In the genomic region with DNA sequence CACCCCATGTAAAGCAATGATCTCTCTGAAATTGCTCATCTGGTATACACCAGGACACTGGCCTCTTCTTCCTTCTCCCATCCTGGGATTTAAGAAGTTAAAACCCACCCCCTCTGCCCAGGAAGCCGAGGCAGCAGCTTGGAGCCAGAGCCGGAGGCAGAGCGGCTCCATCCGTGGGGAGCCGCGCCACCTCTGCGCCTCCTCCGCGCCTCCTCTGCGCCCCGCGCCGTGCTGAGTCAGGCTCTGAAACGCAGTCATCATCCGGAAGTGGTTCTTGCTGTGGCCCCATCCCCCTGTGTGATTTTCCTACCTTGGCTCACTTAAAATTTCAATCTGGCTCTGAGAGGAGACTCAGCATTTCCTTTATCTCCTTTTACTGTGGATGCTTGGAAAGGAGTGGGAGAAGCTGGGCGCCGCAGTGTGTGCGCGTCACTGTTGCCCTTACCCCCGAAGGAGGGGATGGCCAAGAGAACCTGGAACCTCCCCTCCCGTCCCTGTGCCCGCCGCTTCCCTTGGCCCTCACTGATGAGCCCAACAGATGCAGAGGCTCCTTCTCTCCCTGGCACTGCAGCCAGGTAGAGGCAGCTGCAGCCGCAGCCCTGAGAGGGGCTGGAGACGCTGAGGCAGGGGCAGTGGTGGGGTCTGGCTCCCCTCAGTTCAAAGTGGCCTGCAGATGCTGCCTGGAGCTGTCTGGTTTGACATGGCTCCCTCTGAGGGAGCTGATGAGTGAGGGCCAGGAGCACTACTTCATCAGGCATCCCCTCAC, we compare ENCODE assay signal across 1 cellular context.
TF ChIP-seq lines count a peak whose summit lies in the region.

No MANE protein-coding gene starts in this region.

TF ChIP-seq in K562, 482 proteins besides CTCF, POLR2A, EP300 and RAD21 (continued from another document and continues in another):
- TF ChIP-seq, protein P1, sequence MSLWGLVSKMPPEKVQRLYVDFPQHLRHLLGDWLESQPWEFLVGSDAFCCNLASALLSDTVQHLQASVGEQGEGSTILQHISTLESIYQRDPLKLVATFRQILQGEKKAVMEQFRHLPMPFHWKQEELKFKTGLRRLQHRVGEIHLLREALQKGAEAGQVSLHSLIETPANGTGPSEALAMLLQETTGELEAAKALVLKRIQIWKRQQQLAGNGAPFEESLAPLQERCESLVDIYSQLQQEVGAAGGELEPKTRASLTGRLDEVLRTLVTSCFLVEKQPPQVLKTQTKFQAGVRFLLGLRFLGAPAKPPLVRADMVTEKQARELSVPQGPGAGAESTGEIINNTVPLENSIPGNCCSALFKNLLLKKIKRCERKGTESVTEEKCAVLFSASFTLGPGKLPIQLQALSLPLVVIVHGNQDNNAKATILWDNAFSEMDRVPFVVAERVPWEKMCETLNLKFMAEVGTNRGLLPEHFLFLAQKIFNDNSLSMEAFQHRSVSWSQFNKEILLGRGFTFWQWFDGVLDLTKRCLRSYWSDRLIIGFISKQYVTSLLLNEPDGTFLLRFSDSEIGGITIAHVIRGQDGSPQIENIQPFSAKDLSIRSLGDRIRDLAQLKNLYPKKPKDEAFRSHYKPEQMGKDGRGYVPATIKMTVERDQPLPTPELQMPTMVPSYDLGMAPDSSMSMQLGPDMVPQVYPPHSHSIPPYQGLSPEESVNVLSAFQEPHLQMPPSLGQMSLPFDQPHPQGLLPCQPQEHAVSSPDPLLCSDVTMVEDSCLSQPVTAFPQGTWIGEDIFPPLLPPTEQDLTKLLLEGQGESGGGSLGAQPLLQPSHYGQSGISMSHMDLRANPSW (CRISPR knock-in tag; IDR thresholded peaks at IDR 0.05) = no peak
- no peak for TF ChIP-seq FOXK2 (conservative IDR thresholded peaks at IDR 0.05 in 1 of 2, IDR thresholded peaks at IDR 0.05 in 1 of 2; ENCODE audit: low read depth in 2 of 2)
- no peak for TF ChIP-seq CEBPG (CRISPR knock-in tag; IDR thresholded peaks at IDR 0.05)
- no peak for TF ChIP-seq CEBPG (tag; conservative IDR thresholded peaks at IDR 0.05 in 1 of 2, IDR thresholded peaks at IDR 0.05 in 1 of 2)
- TF ChIP-seq EGR1 (conservative IDR thresholded peaks at IDR 0.05) = peak; percentile 90
- TF ChIP-seq CREM (IDR thresholded peaks at IDR 0.05; ENCODE audit: low read depth) = peak; percentile 71
- no peak for TF ChIP-seq TCF7 (IDR thresholded peaks at IDR 0.05; ENCODE audit: borderline replicate concordance)
- TF ChIP-seq GABPB1 (CRISPR knock-in tag; IDR thresholded peaks at IDR 0.05) = 0 out of 2 replicates have a peak, but pooled peaks have one; percentile 39
- no peak for TF ChIP-seq BRD9 (IDR thresholded peaks at IDR 0.05; ENCODE audit: low read depth, partially characterized antibody)
- TF ChIP-seq, protein P2, sequence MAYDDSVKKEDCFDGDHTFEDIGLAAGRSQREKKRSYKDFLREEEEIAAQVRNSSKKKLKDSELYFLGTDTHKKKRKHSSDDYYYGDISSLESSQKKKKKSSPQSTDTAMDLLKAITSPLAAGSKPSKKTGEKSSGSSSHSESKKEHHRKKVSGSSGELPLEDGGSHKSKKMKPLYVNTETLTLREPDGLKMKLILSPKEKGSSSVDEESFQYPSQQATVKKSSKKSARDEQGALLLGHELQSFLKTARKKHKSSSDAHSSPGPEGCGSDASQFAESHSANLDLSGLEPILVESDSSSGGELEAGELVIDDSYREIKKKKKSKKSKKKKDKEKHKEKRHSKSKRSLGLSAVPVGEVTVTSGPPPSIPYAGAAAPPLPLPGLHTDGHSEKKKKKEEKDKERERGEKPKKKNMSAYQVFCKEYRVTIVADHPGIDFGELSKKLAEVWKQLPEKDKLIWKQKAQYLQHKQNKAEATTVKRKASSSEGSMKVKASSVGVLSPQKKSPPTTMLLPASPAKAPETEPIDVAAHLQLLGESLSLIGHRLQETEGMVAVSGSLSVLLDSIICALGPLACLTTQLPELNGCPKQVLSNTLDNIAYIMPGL (CRISPR knock-in tag; IDR thresholded peaks at IDR 0.05) = no peak
- TF ChIP-seq HDAC8 (tag; IDR thresholded peaks at IDR 0.05) = no peak
- TF ChIP-seq ZFP30 (CRISPR knock-in tag; IDR thresholded peaks at IDR 0.05; ENCODE audit: borderline replicate concordance) = no peak
- no peak for TF ChIP-seq ZNF41 (CRISPR knock-in tag; conservative IDR thresholded peaks at IDR 0.05)
- no peak for TF ChIP-seq ZNF584 (CRISPR knock-in tag; IDR thresholded peaks at IDR 0.05; ENCODE audit: low read depth)
- no peak for TF ChIP-seq STAG1 (CRISPR knock-in tag; IDR thresholded peaks at IDR 0.05; ENCODE audit: borderline replicate concordance)
- TF ChIP-seq TEAD4 (IDR thresholded peaks at IDR 0.05; ENCODE audit: low read length) = 0 out of 2 replicates have a peak, but pooled peaks have one; percentile 9
- TF ChIP-seq TEAD4 (CRISPR knock-in tag; IDR thresholded peaks at IDR 0.05; ENCODE audit: borderline replicate concordance) = no peak
- TF ChIP-seq JUN (IDR thresholded peaks at IDR 0.05; ENCODE audit: borderline replicate concordance, low read depth, low read length) = 0 out of 2 replicates have a peak, but pooled peaks have one; percentile 57
- no peak for TF ChIP-seq JUN (CRISPR knock-in tag; IDR thresholded peaks at IDR 0.05; ENCODE audit: borderline replicate concordance)
- peak; percentile 51 for TF ChIP-seq POLR2AphosphoS5 (IDR thresholded peaks at IDR 0.05; ENCODE audit: control insufficient read depth, insufficient read depth, low read depth, low read length)
- no peak for TF ChIP-seq ZNF282 (CRISPR knock-in tag; IDR thresholded peaks at IDR 0.05)
- no peak for TF ChIP-seq HCFC1 (IDR thresholded peaks at IDR 0.05; ENCODE audit: low read depth, low read length)
- TF ChIP-seq ZNF165 (CRISPR knock-in tag; IDR thresholded peaks at IDR 0.05; ENCODE audit: borderline replicate concordance) = no peak
- no peak for TF ChIP-seq SIN3A (IDR thresholded peaks at IDR 0.05; ENCODE audit: borderline replicate concordance in 2 of 2, control insufficient read depth in 1 of 2, low read depth in 2 of 2, low read length in 2 of 2)
- TF ChIP-seq, protein P3, sequence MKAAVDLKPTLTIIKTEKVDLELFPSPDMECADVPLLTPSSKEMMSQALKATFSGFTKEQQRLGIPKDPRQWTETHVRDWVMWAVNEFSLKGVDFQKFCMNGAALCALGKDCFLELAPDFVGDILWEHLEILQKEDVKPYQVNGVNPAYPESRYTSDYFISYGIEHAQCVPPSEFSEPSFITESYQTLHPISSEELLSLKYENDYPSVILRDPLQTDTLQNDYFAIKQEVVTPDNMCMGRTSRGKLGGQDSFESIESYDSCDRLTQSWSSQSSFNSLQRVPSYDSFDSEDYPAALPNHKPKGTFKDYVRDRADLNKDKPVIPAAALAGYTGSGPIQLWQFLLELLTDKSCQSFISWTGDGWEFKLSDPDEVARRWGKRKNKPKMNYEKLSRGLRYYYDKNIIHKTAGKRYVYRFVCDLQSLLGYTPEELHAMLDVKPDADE (conservative IDR thresholded peaks at IDR 0.05; ENCODE audit: control insufficient read depth, low read depth, low read length) = no peak; the same call in 1 of the 2 replicates
- TF ChIP-seq CBX3 (IDR thresholded peaks at IDR 0.05; ENCODE audit: borderline replicate concordance in 1 of 2, low read length in 2 of 2) = no peak
- TF ChIP-seq TEAD2 (tag; IDR thresholded peaks at IDR 0.05) = no peak
- no peak for TF ChIP-seq CREBBP (IDR thresholded peaks at IDR 0.05; ENCODE audit: low read depth, low read length)
- TF ChIP-seq ETV5 (CRISPR knock-in tag; IDR thresholded peaks at IDR 0.05; ENCODE audit: low read depth) = peak; percentile 72
- TF ChIP-seq EP400 (IDR thresholded peaks at IDR 0.05) = no peak
- TF ChIP-seq RBM25 (IDR thresholded peaks at IDR 0.05; ENCODE audit: low read depth, low read length, severe bottlenecking) = no peak
- TF ChIP-seq CC2D1A (IDR thresholded peaks at IDR 0.05) = no peak
- TF ChIP-seq ELF1 (tag; IDR thresholded peaks at IDR 0.05) = peak; percentile 82
- TF ChIP-seq, protein P4, sequence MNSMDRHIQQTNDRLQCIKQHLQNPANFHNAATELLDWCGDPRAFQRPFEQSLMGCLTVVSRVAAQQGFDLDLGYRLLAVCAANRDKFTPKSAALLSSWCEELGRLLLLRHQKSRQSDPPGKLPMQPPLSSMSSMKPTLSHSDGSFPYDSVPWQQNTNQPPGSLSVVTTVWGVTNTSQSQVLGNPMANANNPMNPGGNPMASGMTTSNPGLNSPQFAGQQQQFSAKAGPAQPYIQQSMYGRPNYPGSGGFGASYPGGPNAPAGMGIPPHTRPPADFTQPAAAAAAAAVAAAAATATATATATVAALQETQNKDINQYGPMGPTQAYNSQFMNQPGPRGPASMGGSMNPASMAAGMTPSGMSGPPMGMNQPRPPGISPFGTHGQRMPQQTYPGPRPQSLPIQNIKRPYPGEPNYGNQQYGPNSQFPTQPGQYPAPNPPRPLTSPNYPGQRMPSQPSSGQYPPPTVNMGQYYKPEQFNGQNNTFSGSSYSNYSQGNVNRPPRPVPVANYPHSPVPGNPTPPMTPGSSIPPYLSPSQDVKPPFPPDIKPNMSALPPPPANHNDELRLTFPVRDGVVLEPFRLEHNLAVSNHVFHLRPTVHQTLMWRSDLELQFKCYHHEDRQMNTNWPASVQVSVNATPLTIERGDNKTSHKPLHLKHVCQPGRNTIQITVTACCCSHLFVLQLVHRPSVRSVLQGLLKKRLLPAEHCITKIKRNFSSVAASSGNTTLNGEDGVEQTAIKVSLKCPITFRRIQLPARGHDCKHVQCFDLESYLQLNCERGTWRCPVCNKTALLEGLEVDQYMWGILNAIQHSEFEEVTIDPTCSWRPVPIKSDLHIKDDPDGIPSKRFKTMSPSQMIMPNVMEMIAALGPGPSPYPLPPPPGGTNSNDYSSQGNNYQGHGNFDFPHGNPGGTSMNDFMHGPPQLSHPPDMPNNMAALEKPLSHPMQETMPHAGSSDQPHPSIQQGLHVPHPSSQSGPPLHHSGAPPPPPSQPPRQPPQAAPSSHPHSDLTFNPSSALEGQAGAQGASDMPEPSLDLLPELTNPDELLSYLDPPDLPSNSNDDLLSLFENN (IDR thresholded peaks at IDR 0.05; ENCODE audit: low read depth in 2 of 2, low read length in 2 of 2) = no peak
- peak; percentile 49; the same call in 1 of the 2 replicates for TF ChIP-seq ARID1B (IDR thresholded peaks at IDR 0.05)
- TF ChIP-seq ZSCAN29 (IDR thresholded peaks at IDR 0.05) = no peak
- TF ChIP-seq, protein P5, sequence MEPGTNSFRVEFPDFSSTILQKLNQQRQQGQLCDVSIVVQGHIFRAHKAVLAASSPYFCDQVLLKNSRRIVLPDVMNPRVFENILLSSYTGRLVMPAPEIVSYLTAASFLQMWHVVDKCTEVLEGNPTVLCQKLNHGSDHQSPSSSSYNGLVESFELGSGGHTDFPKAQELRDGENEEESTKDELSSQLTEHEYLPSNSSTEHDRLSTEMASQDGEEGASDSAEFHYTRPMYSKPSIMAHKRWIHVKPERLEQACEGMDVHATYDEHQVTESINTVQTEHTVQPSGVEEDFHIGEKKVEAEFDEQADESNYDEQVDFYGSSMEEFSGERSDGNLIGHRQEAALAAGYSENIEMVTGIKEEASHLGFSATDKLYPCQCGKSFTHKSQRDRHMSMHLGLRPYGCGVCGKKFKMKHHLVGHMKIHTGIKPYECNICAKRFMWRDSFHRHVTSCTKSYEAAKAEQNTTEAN (CRISPR knock-in tag; IDR thresholded peaks at IDR 0.05) = no peak
- TF ChIP-seq HDAC6 (IDR thresholded peaks at IDR 0.05; ENCODE audit: low read depth, low read length) = peak; percentile 86; the same call in 1 of the 2 replicates
- TF ChIP-seq, protein P6, sequence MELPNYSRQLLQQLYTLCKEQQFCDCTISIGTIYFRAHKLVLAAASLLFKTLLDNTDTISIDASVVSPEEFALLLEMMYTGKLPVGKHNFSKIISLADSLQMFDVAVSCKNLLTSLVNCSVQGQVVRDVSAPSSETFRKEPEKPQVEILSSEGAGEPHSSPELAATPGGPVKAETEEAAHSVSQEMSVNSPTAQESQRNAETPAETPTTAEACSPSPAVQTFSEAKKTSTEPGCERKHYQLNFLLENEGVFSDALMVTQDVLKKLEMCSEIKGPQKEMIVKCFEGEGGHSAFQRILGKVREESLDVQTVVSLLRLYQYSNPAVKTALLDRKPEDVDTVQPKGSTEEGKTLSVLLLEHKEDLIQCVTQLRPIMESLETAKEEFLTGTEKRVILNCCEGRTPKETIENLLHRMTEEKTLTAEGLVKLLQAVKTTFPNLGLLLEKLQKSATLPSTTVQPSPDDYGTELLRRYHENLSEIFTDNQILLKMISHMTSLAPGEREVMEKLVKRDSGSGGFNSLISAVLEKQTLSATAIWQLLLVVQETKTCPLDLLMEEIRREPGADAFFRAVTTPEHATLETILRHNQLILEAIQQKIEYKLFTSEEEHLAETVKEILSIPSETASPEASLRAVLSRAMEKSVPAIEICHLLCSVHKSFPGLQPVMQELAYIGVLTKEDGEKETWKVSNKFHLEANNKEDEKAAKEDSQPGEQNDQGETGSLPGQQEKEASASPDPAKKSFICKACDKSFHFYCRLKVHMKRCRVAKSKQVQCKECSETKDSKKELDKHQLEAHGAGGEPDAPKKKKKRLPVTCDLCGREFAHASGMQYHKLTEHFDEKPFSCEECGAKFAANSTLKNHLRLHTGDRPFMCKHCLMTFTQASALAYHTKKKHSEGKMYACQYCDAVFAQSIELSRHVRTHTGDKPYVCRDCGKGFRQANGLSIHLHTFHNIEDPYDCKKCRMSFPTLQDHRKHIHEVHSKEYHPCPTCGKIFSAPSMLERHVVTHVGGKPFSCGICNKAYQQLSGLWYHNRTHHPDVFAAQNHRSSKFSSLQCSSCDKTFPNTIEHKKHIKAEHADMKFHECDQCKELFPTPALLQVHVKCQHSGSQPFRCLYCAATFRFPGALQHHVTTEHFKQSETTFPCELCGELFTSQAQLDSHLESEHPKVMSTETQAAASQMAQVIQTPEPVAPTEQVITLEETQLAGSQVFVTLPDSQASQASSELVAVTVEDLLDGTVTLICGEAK (IDR thresholded peaks at IDR 0.05) = peak; percentile 67
- TF ChIP-seq, protein P6 (CRISPR knock-in tag; IDR thresholded peaks at IDR 0.05) = no peak
- no peak for TF ChIP-seq NFXL1 (CRISPR knock-in tag; IDR thresholded peaks at IDR 0.05)
- no peak for TF ChIP-seq HLTF (IDR thresholded peaks at IDR 0.05)
